ENCODE assay signal across 9 cellular contexts in genomic region chr16:75147968-75148310, GRCh38. TPM values are rescaled to one million over a fixed set of nuclear protein-coding genes. Genes with fewer than 3 reads are reported as not detected.
DNase-seq lines count a peak whose midpoint lies in the region; ATAC-seq and TF ChIP-seq lines count a peak whose summit lies in the region.
"Had no signal": no experiment of that assay in that cellular context is flagged by ENCODE, and none has a peak within 500 bp of the region (broad histone marks: within the 10 kb centered on the region; RNA-seq: fewer than 3 reads in every experiment).

No MANE protein-coding gene starts in this region.

- H3K4me3 Mint-ChIP-seq in brain: peak overlapping the region; percentile 82 to 98 (median 96)

- H3K9me3 Mint-ChIP-seq in brain: peaks cover 27 to 41% (median 39%) of the 10 kb centered on the region in 5 experiments

- no peaks in the 10 kb centered on the region for H3K36me3 ChIP-seq in right atrium auricular region
- H3K36me3 ChIP-seq in mucosa of descending colon (ENCODE audit: low read depth): no peaks in the 10 kb centered on the region

- H3K27ac ChIP-seq in right atrium auricular region (peak overlapping the region; percentile 97 to 98), foreskin keratinocyte (no peak overlapping the region)

- H3K27me3 ChIP-seq in right atrium auricular region: no peaks in the 10 kb centered on the region
- H3K27me3 ChIP-seq in foreskin keratinocyte: no peaks in the 10 kb centered on the region

- no peak for ATAC-seq in Right ventricle myocardium superior (ENCODE audit: poor library complexity)
- no peak for ATAC-seq in mucosa of descending colon
- no peak for ATAC-seq in GM19351 (IDR thresholded peaks at IDR 0.05; ENCODE audit: unreplicated experiment)
- ATAC-seq in foreskin keratinocyte: no peak

- DNase-seq in right atrium auricular region (ENCODE audit: low spot score) (no peak), Right ventricle myocardium superior (no peak), mucosa of descending colon (no peak), foreskin keratinocyte (no peak), Ammon's horn (ENCODE audit: low spot score) (no peak)
- DNase-seq in effector CD4-positive, alpha-beta T cell: no peak

- H3K27me3 Mint-ChIP-seq in brain: peaks cover 12% of the 10 kb centered on the region

- H3K4me3 ChIP-seq in right atrium auricular region (peak overlapping the region; percentile 86 to 96), mucosa of descending colon (peak overlapping the region; percentile 84)

- TF ChIP-seq CTCF in right atrium auricular region (IDR thresholded peaks at IDR 0.05): no peak
- TF ChIP-seq CTCF in brain (conservative IDR thresholded peaks at IDR 0.05): no peak
- no peak for TF ChIP-seq CTCF in mucosa of descending colon (IDR thresholded peaks at IDR 0.05)
- TF ChIP-seq CTCF in foreskin keratinocyte (conservative IDR thresholded peaks at IDR 0.05): no peak

- H3K4me1 ChIP-seq in right atrium auricular region (peaks cover 0 to 9% of the 10 kb centered on the region in 2 donors), mucosa of descending colon (ENCODE audit: low read depth) (peaks cover 4% of the 10 kb centered on the region), foreskin keratinocyte (no peaks in the 10 kb centered on the region)

- intact Hi-C loops in Right ventricle myocardium superior (cut with DNase I) (no loop called here), mucosa of descending colon (cut with DNase I, micrococcal nuclease) (no loop called here)

- H3K9me3 ChIP-seq in right atrium auricular region (peaks cover 0 to 21% of the 10 kb centered on the region in 2 donors), mucosa of descending colon (peaks cover 21% of the 10 kb centered on the region)

- peaks cover 45% of the 10 kb centered on the region for H3K4me1 Mint-ChIP-seq in brain

- H3K27ac Mint-ChIP-seq in brain: peak overlapping the region in 2 of 5 experiments; percentile 63 to 86

- peaks cover 41% of the 10 kb centered on the region for H3K36me3 Mint-ChIP-seq in brain

RNA-seq across cellular contexts. Expression of gene ZFP1, which starts 0.4 kb away (rescaled TPM):
- total RNA-seq in right atrium auricular region (1 to 10 TPM; 8.6 to 8.8 TPM), Right ventricle myocardium superior (7.2 TPM), mucosa of descending colon (10 to 100 TPM in 1 of 3 donors, 1 to 10 TPM in 2; 5.6 to 17.0 (median 6.9) TPM), foreskin keratinocyte (12.9 and 15.5 TPM in 2 replicates)
- polyA plus RNA-seq in brain (ENCODE audit: insufficient read depth, low read depth, low replicate concordance) (17.3 TPM), foreskin keratinocyte (2.7 and 4.3 TPM in 2 replicates)

RNA-seq across cellular contexts. Expression of gene LDHD, which starts 31.4 kb away (rescaled TPM):
- total RNA-seq in right atrium auricular region (10 to 100 TPM; 28.8 to 65.6 TPM), Right ventricle myocardium superior (84.7 TPM), mucosa of descending colon (100 to 1,000 TPM in 1 of 3 donors, 10 to 100 TPM in 2; 52.6 to 132 (median 67.2) TPM), foreskin keratinocyte (0.48 and 0.49 TPM in 2 replicates)
- polyA plus RNA-seq in brain (ENCODE audit: insufficient read depth, low read depth, low replicate concordance) (9.0 TPM), foreskin keratinocyte (0.45 and 0.50 TPM in 2 replicates)

RNA-seq across cellular contexts. Expression of gene CTRB2, which starts 59.0 kb away (rescaled TPM):
- not detected for total RNA-seq in right atrium auricular region
- not detected for total RNA-seq in Right ventricle myocardium superior
- not detected for polyA plus RNA-seq in brain (ENCODE audit: insufficient read depth, low read depth, low replicate concordance)
- not detected for total RNA-seq in mucosa of descending colon
- not detected in 2 replicates for total RNA-seq in foreskin keratinocyte
- polyA plus RNA-seq in foreskin keratinocyte: not detected in 2 replicates
- total RNA-seq: H4 had no signal

Comparison
In these comparisons a context has a peak if more than half of its experiments do, and no peak if none do; other contexts are left out.
1. RNA of gene LDHD, which starts 31.4 kb away (total RNA-seq): 84.7 TPM in Right ventricle myocardium superior (single experiment), 52.6 to 132 TPM in mucosa of descending colon and 28.8 to 65.6 TPM in right atrium auricular region; 0.48 to 0.49 TPM in foreskin keratinocyte; every median in the first group is over 10 times any median in the second.